ENCODE assay signal across 17 cellular contexts in genomic region chr1:13782634-13782995, GRCh38.
DNase-seq lines count a peak whose midpoint lies in the region; FAIRE-seq and TF ChIP-seq lines count a peak whose summit lies in the region.
"Had no signal": no experiment of that assay in that cellular context is flagged by ENCODE, and none has a peak within 500 bp of the region (broad histone marks: within the 10 kb centered on the region; RNA-seq: fewer than 3 reads in every experiment).

No MANE protein-coding gene starts in this region.

- H3K27ac Mint-ChIP-seq in activated CD4-positive, alpha-beta T cell treated with anti-CD3 and anti-CD28 coated beads, Interleukin-2, amount 10 ng/mL, durations not matched to agents 24 days and 14 days, result peak overlapping the region; percentile 80
- H3K27ac Mint-ChIP-seq in astrocyte (ENCODE audit: unreplicated experiment), result peak overlapping the region; percentile 77

- no peak overlapping the region for H2BK5ac ChIP-seq in mesenchymal stem cell (ENCODE audit: low read depth, low read length, poor library complexity, severe bottlenecking)

- no peak overlapping the region for H2BK12ac ChIP-seq in mesenchymal stem cell (ENCODE audit: low read length in 2 of 2)

- peaks cover 40% of the 10 kb centered on the region for H3K4me1 Mint-ChIP-seq in activated CD4-positive, alpha-beta T cell treated with anti-CD3 and anti-CD28 coated beads, Interleukin-2, amount 10 ng/mL, durations not matched to agents 24 days and 14 days
- H3K4me1 Mint-ChIP-seq in astrocyte (ENCODE audit: low read depth, unreplicated experiment), result peaks cover 41% of the 10 kb centered on the region

- H3K4ac ChIP-seq in mesenchymal stem cell (ENCODE audit: low read depth in 1 of 2, low read length in 2 of 2), result no peak overlapping the region

- no peak overlapping the region for H4K91ac ChIP-seq in mesenchymal stem cell (ENCODE audit: low read length)

- no peak overlapping the region for H3K23ac ChIP-seq in mesenchymal stem cell (ENCODE audit: low read length in 2 of 2)

- H3K9ac ChIP-seq in astrocyte (ENCODE audit: low read length) (no peak overlapping the region), mesenchymal stem cell (ENCODE audit: low read length) (peak overlapping the region; percentile 81), kidney (ENCODE audit: low read length in 2 of 2) (no peak overlapping the region), MM.1S (ENCODE audit: low read length) (no peak overlapping the region)

- H2AK5ac ChIP-seq in mesenchymal stem cell (ENCODE audit: low read length, severe bottlenecking), result peak overlapping the region; percentile 60

- H3K18ac ChIP-seq in mesenchymal stem cell (ENCODE audit: low read depth in 1 of 2, low read length in 2 of 2), result no peak overlapping the region

- H3K36me3 ChIP-seq in astrocyte (ENCODE audit: insufficient read depth, low read length) (peaks cover 22% of the 10 kb centered on the region), mesenchymal stem cell (ENCODE audit: control insufficient read depth in 1 of 2, insufficient read depth in 2 of 2, low read depth in 1 of 2, low read length in 2 of 2) (peaks cover 30 to 73% of the 10 kb centered on the region in 2 experiments), suprapubic skin (peaks cover 56% of the 10 kb centered on the region), kidney (ENCODE audit: control insufficient read depth in 1 of 2, insufficient read depth in 2 of 2, low read length in 2 of 2) (peaks cover 10 to 28% of the 10 kb centered on the region in 2 donors), MM.1S (replicated peaks; ENCODE audit: insufficient read depth, low read length) (peaks cover 10% of the 10 kb centered on the region; the same call in 1 of the 2 replicates)

- H3K4me1 ChIP-seq in astrocyte (ENCODE audit: insufficient read depth, low read length) (peaks cover 18% of the 10 kb centered on the region), mesenchymal stem cell (ENCODE audit: control insufficient read depth, insufficient read depth, low read depth, low read length) (peaks cover 19% of the 10 kb centered on the region), suprapubic skin (peaks cover 42% of the 10 kb centered on the region), kidney (ENCODE audit: control insufficient read depth in 1 of 2, insufficient read depth in 1 of 2, low read depth in 1 of 2, low read length in 2 of 2) (peaks cover 0 to 3% of the 10 kb centered on the region in 2 donors), MM.1S (ENCODE audit: low read length) (no peaks in the 10 kb centered on the region)

- DNase-seq in activated CD4-positive, alpha-beta T cell treated with anti-CD3 and anti-CD28 coated beads, Interleukin-2, amount 10 ng/mL, durations not matched to agents 24 days and 14 days, result no peak
- DNase-seq in activated CD4-positive, alpha-beta T cell treated with anti-CD3 and anti-CD28 coated beads, Interleukin-2, amount 50 U/mL, for 4 hours, result no peak
- no peak for DNase-seq in astrocyte (ENCODE audit: low read depth)
- no peak for DNase-seq in mesenchymal stem cell
- no peak for DNase-seq in suprapubic skin (ENCODE audit: low spot score in 2 of 2)
- DNase-seq in activated CD4-positive, alpha-beta T cell treated with anti-CD3 and anti-CD28 coated beads for 1 hour, result no peak
- no peak for DNase-seq in kidney
- DNase-seq in MM.1S, result no peak
- DNase-seq: 8988T; activated CD4-positive, alpha-beta T cell treated with anti-CD3 and anti-CD28 coated beads, Interleukin-2, amount 50 U/mL, for 1 hour; activated naive CD4-positive, alpha-beta T cell treated with anti-CD3 and anti-CD28 coated beads, Interleukin-2, amount 10 ng/mL, durations not matched to agents 7 days and 5 days; gastrocnemius medialis; NCI-H1436; NCI-H510A treated with DMSO at 0.1 percent for 48 hours; RPMI8226; T-helper 1 cell had no signal

- peaks cover 88% of the 10 kb centered on the region for H4K20me1 ChIP-seq in astrocyte (ENCODE audit: insufficient read depth, low read length)
- H4K20me1 ChIP-seq in MM.1S (ENCODE audit: insufficient read depth, low read length), result no peaks in the 10 kb centered on the region

- no peak overlapping the region for H4K8ac ChIP-seq in mesenchymal stem cell (ENCODE audit: low read length)

- peaks cover 31% of the 10 kb centered on the region for H3K79me1 ChIP-seq in mesenchymal stem cell (replicated peaks; ENCODE audit: low read length, poor library complexity, severe bottlenecking)

- no peak for TF ChIP-seq POLR2A in suprapubic skin (IDR thresholded peaks at IDR 0.05)

- no peak for TF ChIP-seq CTCF in astrocyte (IDR thresholded peaks at IDR 0.05; ENCODE audit: insufficient read depth, low read depth, low read length)
- no peak for TF ChIP-seq CTCF in suprapubic skin (IDR thresholded peaks at IDR 0.05)
- no peak for TF ChIP-seq CTCF in kidney (IDR thresholded peaks at IDR 0.05; ENCODE audit: borderline replicate concordance, extremely low read depth, insufficient read depth)
- TF ChIP-seq CTCF in MM.1S (IDR thresholded peaks at IDR 0.05; ENCODE audit: low read length), result no peak

- no peak overlapping the region for H3K27ac ChIP-seq in astrocyte (ENCODE audit: low read depth, low read length)
- H3K27ac ChIP-seq in mesenchymal stem cell (ENCODE audit: low read length, poor library complexity, severe bottlenecking), result peak overlapping the region; percentile 47
- peak overlapping the region; percentile 35 for H3K27ac ChIP-seq in suprapubic skin
- no peak overlapping the region for H3K27ac ChIP-seq in kidney (ENCODE audit: low read depth in 2 of 2, low read length in 2 of 2)
- H3K27ac ChIP-seq in MM.1S (ENCODE audit: low read length), result no peak overlapping the region
- H3K27ac ChIP-seq: gastrocnemius medialis had no signal

- H3K9me3 ChIP-seq in astrocyte (ENCODE audit: insufficient read depth, low read depth, low read length) (no peaks in the 10 kb centered on the region), mesenchymal stem cell (ENCODE audit: control insufficient read depth, low read length) (no peaks in the 10 kb centered on the region), suprapubic skin (no peaks in the 10 kb centered on the region), kidney (ENCODE audit: control insufficient read depth in 1 of 2, low read length in 2 of 2) (no peaks in the 10 kb centered on the region), MM.1S (replicated peaks; ENCODE audit: insufficient read depth, low read length) (no peaks in the 10 kb centered on the region)
- H3K9me3 ChIP-seq: gastrocnemius medialis had no signal

- intact Hi-C loops in activated CD4-positive, alpha-beta T cell treated with anti-CD3 and anti-CD28 coated beads, Interleukin-2, amount 10 ng/mL, durations not matched to agents 24 days and 14 days (cut with micrococcal nuclease), result no loop called here
- intact Hi-C loops in kidney (cut with DNase I), result no loop called here

- H3K4me3 Mint-ChIP-seq in activated CD4-positive, alpha-beta T cell treated with anti-CD3 and anti-CD28 coated beads, Interleukin-2, amount 10 ng/mL, durations not matched to agents 24 days and 14 days, result no peak overlapping the region
- H3K4me3 Mint-ChIP-seq in astrocyte (ENCODE audit: unreplicated experiment), result no peak overlapping the region
- H3K4me3 Mint-ChIP-seq: activated naive CD4-positive, alpha-beta T cell treated with anti-CD3 and anti-CD28 coated beads, Interleukin-2, amount 10 ng/mL, durations not matched to agents 7 days and 5 days had no signal

- no peak for FAIRE-seq in astrocyte (lab: Jason Lieb, UNC)
- FAIRE-seq in kidney (lab: Jason Lieb, UNC), result no peak
- FAIRE-seq: K562 had no signal

- peak overlapping the region; percentile 37 for H3K4me2 ChIP-seq in astrocyte (ENCODE audit: low read length)
- no peak overlapping the region for H3K4me2 ChIP-seq in mesenchymal stem cell (ENCODE audit: low read length, poor library complexity, severe bottlenecking)
- H3K4me2 ChIP-seq in MM.1S (ENCODE audit: low read depth, low read length), result no peak overlapping the region

- H3K9me2 ChIP-seq in MM.1S (replicated peaks; ENCODE audit: insufficient read depth, low read length), result no peaks in the 10 kb centered on the region

- no peak overlapping the region for H2BK15ac ChIP-seq in mesenchymal stem cell (ENCODE audit: low read depth, poor library complexity, severe bottlenecking)

- H2BK120ac ChIP-seq in mesenchymal stem cell (ENCODE audit: low read depth, low read length), result no peak overlapping the region

- no peak overlapping the region for H3K14ac ChIP-seq in mesenchymal stem cell (ENCODE audit: low read length in 2 of 2)

- WGBS in mesenchymal stem cell, result 99% methylated on average over 8 of the region's 9 CpGs
- 44% methylated on average over 9 of the region's 9 CpGs for WGBS in suprapubic skin

- H3K9me3 Mint-ChIP-seq in activated CD4-positive, alpha-beta T cell treated with anti-CD3 and anti-CD28 coated beads, Interleukin-2, amount 10 ng/mL, durations not matched to agents 24 days and 14 days, result no peaks in the 10 kb centered on the region
- no peaks in the 10 kb centered on the region for H3K9me3 Mint-ChIP-seq in astrocyte (ENCODE audit: unreplicated experiment)
- H3K9me3 Mint-ChIP-seq: activated naive CD4-positive, alpha-beta T cell treated with anti-CD3 and anti-CD28 coated beads, Interleukin-2, amount 10 ng/mL, durations not matched to agents 7 days and 5 days had no signal

- H2AFZ ChIP-seq in astrocyte (ENCODE audit: low read depth, low read length) (no peak overlapping the region), mesenchymal stem cell (ENCODE audit: low read depth, low read length) (no peak overlapping the region), MM.1S (ENCODE audit: low read length) (no peak overlapping the region)

- H3K36me3 Mint-ChIP-seq in activated CD4-positive, alpha-beta T cell treated with anti-CD3 and anti-CD28 coated beads, Interleukin-2, amount 10 ng/mL, durations not matched to agents 24 days and 14 days (ENCODE audit: low read depth), result peaks cover 70% of the 10 kb centered on the region
- peaks cover 32% of the 10 kb centered on the region for H3K36me3 Mint-ChIP-seq in astrocyte (ENCODE audit: low read depth, unreplicated experiment)

- H3F3A ChIP-seq in MM.1S (ENCODE audit: insufficient read depth, low read length), result no peaks in the 10 kb centered on the region

- TF ChIP-seq EP300 in suprapubic skin (IDR thresholded peaks at IDR 0.05), result no peak

- H3K27me3 ChIP-seq in astrocyte (ENCODE audit: insufficient read depth, low read length), result no peaks in the 10 kb centered on the region
- H3K27me3 ChIP-seq in mesenchymal stem cell (ENCODE audit: control insufficient read depth in 1 of 2, insufficient read depth in 1 of 2, low read length in 2 of 2), result no peaks in the 10 kb centered on the region
- H3K27me3 ChIP-seq in suprapubic skin, result no peaks in the 10 kb centered on the region
- no peaks in the 10 kb centered on the region for H3K27me3 ChIP-seq in MM.1S (replicated peaks; ENCODE audit: insufficient read depth, low read length)
- H3K27me3 ChIP-seq: gastrocnemius medialis had no signal

- H3K79me2 ChIP-seq in astrocyte (ENCODE audit: insufficient read depth, low read length) (peaks cover 83% of the 10 kb centered on the region), MM.1S (ENCODE audit: low read length) (peaks cover 91% of the 10 kb centered on the region)

- H3K27me3 Mint-ChIP-seq in activated CD4-positive, alpha-beta T cell treated with anti-CD3 and anti-CD28 coated beads, Interleukin-2, amount 10 ng/mL, durations not matched to agents 24 days and 14 days, result no peaks in the 10 kb centered on the region
- no peaks in the 10 kb centered on the region for H3K27me3 Mint-ChIP-seq in astrocyte (ENCODE audit: low read depth, unreplicated experiment)
- H3K27me3 Mint-ChIP-seq: activated naive CD4-positive, alpha-beta T cell treated with anti-CD3 and anti-CD28 coated beads, Interleukin-2, amount 10 ng/mL, durations not matched to agents 7 days and 5 days had no signal

- H3K4me3 ChIP-seq in astrocyte (ENCODE audit: insufficient read depth, low read depth, low read length) (no peak overlapping the region), mesenchymal stem cell (ENCODE audit: insufficient read depth in 1 of 2, low read depth in 1 of 2, low read length in 2 of 2) (peak overlapping the region in 1 of 2 experiments; percentile 74), suprapubic skin (peak overlapping the region; percentile 21), kidney (ENCODE audit: low read length in 2 of 2) (no peak overlapping the region), MM.1S (ENCODE audit: low read length) (no peak overlapping the region)
- H3K4me3 ChIP-seq: gastrocnemius medialis, K562 had no signal

Comparison
In these comparisons a context has a peak if more than half of its experiments do, and no peak if none do; other contexts are left out.
1. H3K27ac ChIP-seq: peak in mesenchymal stem cell (single experiment) and suprapubic skin (single experiment); none in astrocyte (single experiment), kidney (0 of 2) and MM.1S (single experiment).